Comparison of ENCODE assay signal across 12 cellular contexts in genomic region chr2:147630585-147630984, GRCh38.
DNase-seq lines count a peak whose midpoint lies in the region; ATAC-seq, FAIRE-seq and TF ChIP-seq lines count a peak whose summit lies in the region.
"Had no signal": no experiment of that assay in that cellular context is flagged by ENCODE, and none has a peak within 500 bp of the region (broad histone marks: within the 10 kb centered on the region; RNA-seq: fewer than 3 reads in every experiment).

No MANE protein-coding gene starts in this region.

- TF ChIP-seq CTCF in gastroesophageal sphincter (IDR thresholded peaks at IDR 0.05): no peak

- no peaks in the 10 kb centered on the region for H3K9me3 ChIP-seq in gastroesophageal sphincter

- intact Hi-C loops in Right ventricle myocardium superior (cut with DNase I): no loop called here

- TF ChIP-seq EP300 in gastroesophageal sphincter (IDR thresholded peaks at IDR 0.05): no peak

- TF ChIP-seq POLR2A in GM12891 (IDR thresholded peaks at IDR 0.05; ENCODE audit: low read depth, low read length): no peak
- TF ChIP-seq POLR2A in gastroesophageal sphincter (IDR thresholded peaks at IDR 0.05): no peak

- ATAC-seq in esophagus mucosa (peak; percentile 43), Right ventricle myocardium superior (ENCODE audit: poor library complexity) (no peak), gastroesophageal sphincter (no peak)
- ATAC-seq: PC-3 had no signal

- peak; percentile 76 for FAIRE-seq in GM12891 (lab: Jason Lieb, UNC)

- DNase-seq in A172 (ENCODE audit: low spot score): peak; percentile 27
- DNase-seq in GM12891 (ENCODE audit: insufficient read length, low spot score): no peak
- peak; percentile 14 for DNase-seq in SKM-1 (lab: John Stamatoyannopoulos, UW; ENCODE audit: unreplicated experiment)
- DNase-seq in Right ventricle myocardium superior: no peak
- no peak for DNase-seq in NCI-H82 treated with DMSO at 0.1 percent for 48 hours (lab: John Stamatoyannopoulos, UW; ENCODE audit: unreplicated experiment)
- no peak for DNase-seq in activated effector memory CD4-positive, alpha-beta T cell treated with Interleukin-2 at 50 U/mL for 16 hours
- DNase-seq: activated CD8-positive, alpha-beta memory T cell treated with anti-CD3 and anti-CD28 coated beads, Interleukin-2, amount 50 U/mL, for 4 hours had no signal

- H3K27ac ChIP-seq in gastroesophageal sphincter: no peak overlapping the region
- H3K27ac ChIP-seq: KMS-11, parathyroid adenoma had no signal

- no peaks in the 10 kb centered on the region for H3K27me3 ChIP-seq in gastroesophageal sphincter

- no peaks in the 10 kb centered on the region for H3K4me1 ChIP-seq in gastroesophageal sphincter
- H3K4me1 ChIP-seq: parathyroid adenoma had no signal

- no peaks in the 10 kb centered on the region for H3K36me3 ChIP-seq in gastroesophageal sphincter

- 49% methylated on average over 6 of the region's 6 CpGs for WGBS in gastroesophageal sphincter (ENCODE audit: low coverage in 1 of 2), 2 donors

- no peak overlapping the region for H3K4me3 ChIP-seq in gastroesophageal sphincter

TF ChIP-seq in GM12891, 5 proteins besides CTCF, POLR2A, EP300 and RAD21:
- TF ChIP-seq SPI1 (IDR thresholded peaks at IDR 0.05; ENCODE audit: low read depth, low read length) (peak; percentile 23; the same call in 1 of the 2 replicates), TAF1 (IDR thresholded peaks at IDR 0.05; ENCODE audit: low read depth, low read length) (no peak)

Comparison
In these comparisons a context has a peak if more than half of its experiments do, and no peak if none do; other contexts are left out.
1. DNase-seq: peak in A172 (single experiment) and SKM-1 (single experiment); none in GM12891 (single experiment), Right ventricle myocardium superior (single experiment), NCI-H82 treated with DMSO at 0.1 percent for 48 hours (single experiment) and activated effector memory CD4-positive, alpha-beta T cell treated with Interleukin-2 at 50 U/mL for 16 hours (single experiment).